16 cellular contexts compared by ENCODE assay signal in genomic region chr10:14486777-14487510, GRCh38.
DNase-seq lines count a peak whose midpoint lies in the region; ATAC-seq, FAIRE-seq and TF ChIP-seq lines count a peak whose summit lies in the region.
"Had no signal": no experiment of that assay in that cellular context is flagged by ENCODE, and none has a peak within 500 bp of the region (broad histone marks: within the 10 kb centered on the region; RNA-seq: fewer than 3 reads in every experiment).

No MANE protein-coding gene starts in this region.

- no peak for FAIRE-seq in A549 (lab: Jason Lieb, UNC)
- FAIRE-seq: keratinocyte had no signal

- DNase-seq in A549 (ENCODE audit: low read depth in 1 of 2, low spot score in 1 of 2) (peak in 1 of 2 experiments; percentile 27), MG63 (peak; percentile 49), inferior parietal cortex (ENCODE audit: extremely low spot score) (peak; percentile 36), NCI-H187 (lab: John Stamatoyannopoulos, UW) (no peak), midbrain (lab: John Stamatoyannopoulos, UW) (no peak), ascending aorta (ENCODE audit: low spot score in 2 of 2) (no peak)
- DNase-seq: activated CD4-positive, alpha-beta T cell treated with anti-CD3 and anti-CD28 coated beads, Interleukin-2, amount 50 U/mL, for 1 hour; DMS79 treated with DMSO at 0.1 percent for 48 hours; KG1; NCI-H446; stimulated activated CD4-positive, alpha-beta T cell treated with anti-CD3 and anti-CD28 coated beads, Interleukin-2, amount 100 ng/mL, for 24 hours; T-helper 9 cell had no signal

- no peak overlapping the region for H3K27ac ChIP-seq in A549
- no peak overlapping the region for H3K27ac ChIP-seq in ascending aorta
- H3K27ac ChIP-seq: RWPE1 had no signal

- intact Hi-C loops in ascending aorta (cut with DNase I): no loop called here

- TF ChIP-seq EP300 in A549 (IDR thresholded peaks at IDR 0.05): no peak

- H3K4me2 ChIP-seq in A549: peak overlapping the region; percentile 37; the same call in 2 of the 3 replicates

- ATAC-seq in A549 (peak in 1 of 2 experiments; percentile 30; a peak in 2 of 6 replicates), GM18873 (IDR thresholded peaks at IDR 0.05; ENCODE audit: low FRiP score, unreplicated experiment) (no peak)

- POLR2A ChIA-PET in A549 (lab: Yijun Ruan, JAX): interaction anchor here (1.3 kb wide), 1 partner anchor 473 kb away, joined by 3 read pairs; no protein-coding TSS in a partner anchor

- H3K4me1 ChIP-seq in A549 (peaks cover 8% of the 10 kb centered on the region), ascending aorta (no peaks in the 10 kb centered on the region)

- H3K4me3 ChIP-seq in A549: no peak overlapping the region
- no peak overlapping the region for H3K4me3 ChIP-seq in MG63
- H3K4me3 ChIP-seq in WI38 (ENCODE audit: low read depth, low read length): peak overlapping the region; percentile 26
- no peak overlapping the region for H3K4me3 ChIP-seq in ascending aorta

- TF ChIP-seq POLR2A in A549 (IDR thresholded peaks at IDR 0.05; ENCODE audit: low read length): no peak

- WGBS in A549 (ENCODE audit: missing lambda C conversion rate): 39% methylated on average over 13 of the region's 13 CpGs

- H3K9me3 ChIP-seq in A549 (peaks cover 8% of the 10 kb centered on the region; the same call in 1 of the 3 replicates), MG63 (no peaks in the 10 kb centered on the region; the same call in 1 of the 2 replicates), ascending aorta (no peaks in the 10 kb centered on the region)

- no peak for TF ChIP-seq CTCF in A549 (IDR thresholded peaks at IDR 0.05)
- no peak for TF ChIP-seq CTCF in WI38 (IDR thresholded peaks at IDR 0.05; ENCODE audit: low read depth, low read length)
- no peak for TF ChIP-seq CTCF in ascending aorta (IDR thresholded peaks at IDR 0.05)

- H3K36me3 ChIP-seq in MG63: no peaks in the 10 kb centered on the region
- H3K36me3 ChIP-seq in ascending aorta: no peaks in the 10 kb centered on the region

- CTCF ChIA-PET in A549 (lab: Yijun Ruan, JAX): interaction anchor here (0.5 to 2.0 kb wide), 8 partner anchors 10 to 744 kb away, joined by 3 to 7 read pairs (median 3); no protein-coding TSS in a partner anchor

- H3K27me3 ChIP-seq in MG63 (no peaks in the 10 kb centered on the region), ascending aorta (no peaks in the 10 kb centered on the region)

- TF ChIP-seq RAD21 in A549 (conservative IDR thresholded peaks at IDR 0.05 in 1 of 2, IDR thresholded peaks at IDR 0.05 in 1 of 2): no peak

TF ChIP-seq in A549, 52 proteins besides CTCF, POLR2A, EP300 and RAD21:
- no peak for TF ChIP-seq FOXS1 (CRISPR knock-in tag; IDR thresholded peaks at IDR 0.05)
- no peak for TF ChIP-seq RFX5 (IDR thresholded peaks at IDR 0.05)
- TF ChIP-seq ZC3H11A (IDR thresholded peaks at IDR 0.05): no peak
- no peak for TF ChIP-seq RNF2 (IDR thresholded peaks at IDR 0.05; ENCODE audit: borderline replicate concordance, low read depth)
- no peak for TF ChIP-seq ZFP36 (IDR thresholded peaks at IDR 0.05; ENCODE audit: borderline replicate concordance, partially characterized antibody)
- TF ChIP-seq HDAC2 (IDR thresholded peaks at IDR 0.05): no peak
- no peak for TF ChIP-seq NFE2L2 (conservative IDR thresholded peaks at IDR 0.05; ENCODE audit: low read length)
- no peak for TF ChIP-seq POLR2AphosphoS2 (conservative IDR thresholded peaks at IDR 0.05; ENCODE audit: low read length)
- TF ChIP-seq MYC (IDR thresholded peaks at IDR 0.05; ENCODE audit: borderline replicate concordance, low read length): no peak
TF ChIP-seq in A549: peak in this region for 0.

Comparison
In these comparisons a context has a peak if more than half of its experiments do, and no peak if none do; other contexts are left out.
1. DNase-seq: peak in MG63 (single experiment) and inferior parietal cortex (single experiment); none in NCI-H187 (0 of 2), midbrain (single experiment) and ascending aorta (0 of 2).